Comparison of ENCODE assay signal across 2 cellular contexts in genomic region chr9:81396528-81396927, GRCh38.
TF ChIP-seq lines count a peak whose summit lies in the region.

No MANE protein-coding gene starts in this region.

TF ChIP-seq in A549, 52 proteins besides CTCF, POLR2A, EP300 and RAD21:
- no peak for TF ChIP-seq RNF2 (IDR thresholded peaks at IDR 0.05; ENCODE audit: borderline replicate concordance, low read depth)
- TF ChIP-seq FOXS1 (CRISPR knock-in tag; IDR thresholded peaks at IDR 0.05), result no peak
- no peak for TF ChIP-seq NFE2L2 (conservative IDR thresholded peaks at IDR 0.05; ENCODE audit: low read length)
- TF ChIP-seq NR3C1 (IDR thresholded peaks at IDR 0.05), result no peak
- TF ChIP-seq TFCP2L1 (CRISPR knock-in tag; IDR thresholded peaks at IDR 0.05), result no peak
- no peak for TF ChIP-seq ESRRA (IDR thresholded peaks at IDR 0.05; ENCODE audit: borderline replicate concordance, low read length)
- no peak for TF ChIP-seq TP53 (CRISPR knock-in tag; IDR thresholded peaks at IDR 0.05)
- TF ChIP-seq, protein P1, sequence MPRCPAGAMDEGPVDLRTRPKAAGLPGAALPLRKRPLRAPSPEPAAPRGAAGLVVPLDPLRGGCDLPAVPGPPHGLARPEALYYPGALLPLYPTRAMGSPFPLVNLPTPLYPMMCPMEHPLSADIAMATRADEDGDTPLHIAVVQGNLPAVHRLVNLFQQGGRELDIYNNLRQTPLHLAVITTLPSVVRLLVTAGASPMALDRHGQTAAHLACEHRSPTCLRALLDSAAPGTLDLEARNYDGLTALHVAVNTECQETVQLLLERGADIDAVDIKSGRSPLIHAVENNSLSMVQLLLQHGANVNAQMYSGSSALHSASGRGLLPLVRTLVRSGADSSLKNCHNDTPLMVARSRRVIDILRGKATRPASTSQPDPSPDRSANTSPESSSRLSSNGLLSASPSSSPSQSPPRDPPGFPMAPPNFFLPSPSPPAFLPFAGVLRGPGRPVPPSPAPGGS (IDR thresholded peaks at IDR 0.05), result no peak
- TF ChIP-seq CEBPB (IDR thresholded peaks at IDR 0.05), result no peak
- TF ChIP-seq, protein P2, sequence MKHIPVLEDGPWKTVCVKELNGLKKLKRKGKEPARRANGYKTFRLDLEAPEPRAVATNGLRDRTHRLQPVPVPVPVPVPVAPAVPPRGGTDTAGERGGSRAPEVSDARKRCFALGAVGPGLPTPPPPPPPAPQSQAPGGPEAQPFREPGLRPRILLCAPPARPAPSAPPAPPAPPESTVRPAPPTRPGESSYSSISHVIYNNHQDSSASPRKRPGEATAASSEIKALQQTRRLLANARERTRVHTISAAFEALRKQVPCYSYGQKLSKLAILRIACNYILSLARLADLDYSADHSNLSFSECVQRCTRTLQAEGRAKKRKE (CRISPR knock-in tag; IDR thresholded peaks at IDR 0.05; ENCODE audit: low read depth), result no peak
- no peak for TF ChIP-seq HOXB5 (CRISPR knock-in tag; IDR thresholded peaks at IDR 0.05)
- no peak for TF ChIP-seq SMC3 (IDR thresholded peaks at IDR 0.05)
- no peak for TF ChIP-seq CBX8 (IDR thresholded peaks at IDR 0.05)
- no peak for TF ChIP-seq E2F6 (IDR thresholded peaks at IDR 0.05; ENCODE audit: borderline replicate concordance, low read depth)
- no peak for TF ChIP-seq POLR2AphosphoS2 (conservative IDR thresholded peaks at IDR 0.05; ENCODE audit: low read length)

TF ChIP-seq in IMR-90, 13 proteins besides CTCF, POLR2A, EP300 and RAD21:
- TF ChIP-seq RFX5 (IDR thresholded peaks at IDR 0.05; ENCODE audit: low read depth, low read length), result no peak
- TF ChIP-seq SMC3 (IDR thresholded peaks at IDR 0.05; ENCODE audit: low read depth, low read length), result no peak
- TF ChIP-seq NFE2L2 (IDR thresholded peaks at IDR 0.05; ENCODE audit: low read depth, low read length), result no peak
- TF ChIP-seq MAFK (IDR thresholded peaks at IDR 0.05; ENCODE audit: low read depth, low read length), result no peak
- TF ChIP-seq, protein P3, sequence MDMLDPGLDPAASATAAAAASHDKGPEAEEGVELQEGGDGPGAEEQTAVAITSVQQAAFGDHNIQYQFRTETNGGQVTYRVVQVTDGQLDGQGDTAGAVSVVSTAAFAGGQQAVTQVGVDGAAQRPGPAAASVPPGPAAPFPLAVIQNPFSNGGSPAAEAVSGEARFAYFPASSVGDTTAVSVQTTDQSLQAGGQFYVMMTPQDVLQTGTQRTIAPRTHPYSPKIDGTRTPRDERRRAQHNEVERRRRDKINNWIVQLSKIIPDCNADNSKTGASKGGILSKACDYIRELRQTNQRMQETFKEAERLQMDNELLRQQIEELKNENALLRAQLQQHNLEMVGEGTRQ (IDR thresholded peaks at IDR 0.05; ENCODE audit: low read depth, low read length), result no peak
- TF ChIP-seq FOS (IDR thresholded peaks at IDR 0.05; ENCODE audit: low read depth, low read length), result no peak
- TF ChIP-seq CHD1 (IDR thresholded peaks at IDR 0.05; ENCODE audit: low read depth, low read length), result no peak
- no peak for TF ChIP-seq CEBPB (IDR thresholded peaks at IDR 0.05; ENCODE audit: low read depth, low read length)
- no peak for TF ChIP-seq RCOR1 (IDR thresholded peaks at IDR 0.05; ENCODE audit: insufficient replicate concordance, low read length)
- TF ChIP-seq BHLHE40 (IDR thresholded peaks at IDR 0.05; ENCODE audit: low read depth, low read length), result no peak
- TF ChIP-seq MAZ (IDR thresholded peaks at IDR 0.05; ENCODE audit: borderline replicate concordance, low read depth, low read length), result no peak
- no peak for TF ChIP-seq ELK1 (IDR thresholded peaks at IDR 0.05; ENCODE audit: borderline replicate concordance, low read depth, low read length)
